In genomic region chr11:134223836-134224709, GRCh38 we compare ENCODE assay signal across 1 cellular context.
A peak's percentile ranks its signal among the peaks of the same experiment; 100 is the strongest.
TF ChIP-seq lines count a peak whose summit lies in the region.

TSS of gene NCAPD3 (minus strand) at chr11:134223967. CDS start at chr11:134223926, 41 bp downstream.
TSS of gene VPS26B (plus strand) at chr11:134224671. CDS start at chr11:134225123, 452 bp downstream.

TF ChIP-seq in H1, 55 proteins besides CTCF, POLR2A, EP300 and RAD21:
- no peak for TF ChIP-seq RNF2 (IDR thresholded peaks at IDR 0.05; ENCODE audit: borderline replicate concordance, low read depth, low read length, missing control alignments, poor library complexity, severe bottlenecking)
- peak in 1 of 2 experiments; percentile 96; a peak in 2 of 4 replicates for TF ChIP-seq HDAC2 (IDR thresholded peaks at IDR 0.05; ENCODE audit: borderline replicate concordance in 1 of 2, low read depth in 2 of 2, low read length in 2 of 2)
- TF ChIP-seq GTF2F1 (IDR thresholded peaks at IDR 0.05; ENCODE audit: borderline replicate concordance, low read depth, low read length), result no peak
- TF ChIP-seq KDM4A (IDR thresholded peaks at IDR 0.05; ENCODE audit: low read depth, low read length, severe bottlenecking), result peak; percentile 19
- peak; percentile 68 for TF ChIP-seq MAX (IDR thresholded peaks at IDR 0.05)
- TF ChIP-seq SIN3A (conservative IDR thresholded peaks at IDR 0.05 in 1 of 2, IDR thresholded peaks at IDR 0.05 in 1 of 2; ENCODE audit: low read depth in 1 of 2, low read length in 2 of 2), result peak in 1 of 2 experiments; percentile 98
- no peak for TF ChIP-seq MAFK (IDR thresholded peaks at IDR 0.05; ENCODE audit: low read depth, low read length)
- no peak for TF ChIP-seq RXRA (IDR thresholded peaks at IDR 0.05; ENCODE audit: insufficient read depth, low read depth, low read length)
- no peak for TF ChIP-seq JUN (IDR thresholded peaks at IDR 0.05; ENCODE audit: low read depth, low read length)
- TF ChIP-seq SAP30 (IDR thresholded peaks at IDR 0.05; ENCODE audit: insufficient read depth, insufficient replicate concordance, low read length), result peak; percentile 99
- peak; percentile 13; the same call in 1 of the 2 replicates for TF ChIP-seq CREB1 (IDR thresholded peaks at IDR 0.05)
- peak; percentile 87 for TF ChIP-seq ASH2L (IDR thresholded peaks at IDR 0.05; ENCODE audit: low read length)
- TF ChIP-seq ZNF274 (IDR thresholded peaks at IDR 0.05; ENCODE audit: borderline replicate concordance, extremely low read depth, low read length), result no peak
- TF ChIP-seq POLR2AphosphoS5 (IDR thresholded peaks at IDR 0.05; ENCODE audit: low read depth, low read length), result peak; percentile 55; the same call in 1 of the 2 replicates
- TF ChIP-seq RFX5 (IDR thresholded peaks at IDR 0.05; ENCODE audit: borderline replicate concordance, low read depth, low read length), result peak; percentile 19; the same call in 1 of the 2 replicates
- peak; percentile 20; the same call in 1 of the 2 replicates for TF ChIP-seq SP2 (IDR thresholded peaks at IDR 0.05; ENCODE audit: low read length)
- no peak for TF ChIP-seq USF2 (IDR thresholded peaks at IDR 0.05; ENCODE audit: low read length)
- 0 out of 2 replicates have a peak, but pooled peaks have one; percentile 57 for TF ChIP-seq CHD2 (IDR thresholded peaks at IDR 0.05; ENCODE audit: low read length)
- no peak for TF ChIP-seq CHD7 (IDR thresholded peaks at IDR 0.05; ENCODE audit: insufficient replicate concordance, low read length)
- no peak for TF ChIP-seq CTBP2 (IDR thresholded peaks at IDR 0.05; ENCODE audit: borderline replicate concordance, insufficient read depth, insufficient read length, low read length)
- no peak for TF ChIP-seq CHD1 (IDR thresholded peaks at IDR 0.05; ENCODE audit: low read depth, low read length)
- no peak for TF ChIP-seq BCL11A (IDR thresholded peaks at IDR 0.05; ENCODE audit: low read depth in 2 of 2, low read length in 2 of 2)
- TF ChIP-seq, protein P1, sequence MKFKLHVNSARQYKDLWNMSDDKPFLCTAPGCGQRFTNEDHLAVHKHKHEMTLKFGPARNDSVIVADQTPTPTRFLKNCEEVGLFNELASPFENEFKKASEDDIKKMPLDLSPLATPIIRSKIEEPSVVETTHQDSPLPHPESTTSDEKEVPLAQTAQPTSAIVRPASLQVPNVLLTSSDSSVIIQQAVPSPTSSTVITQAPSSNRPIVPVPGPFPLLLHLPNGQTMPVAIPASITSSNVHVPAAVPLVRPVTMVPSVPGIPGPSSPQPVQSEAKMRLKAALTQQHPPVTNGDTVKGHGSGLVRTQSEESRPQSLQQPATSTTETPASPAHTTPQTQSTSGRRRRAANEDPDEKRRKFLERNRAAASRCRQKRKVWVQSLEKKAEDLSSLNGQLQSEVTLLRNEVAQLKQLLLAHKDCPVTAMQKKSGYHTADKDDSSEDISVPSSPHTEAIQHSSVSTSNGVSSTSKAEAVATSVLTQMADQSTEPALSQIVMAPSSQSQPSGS (IDR thresholded peaks at IDR 0.05; ENCODE audit: low read length), result 0 out of 2 replicates have a peak, but pooled peaks have one; percentile 73
- no peak for TF ChIP-seq TCF12 (IDR thresholded peaks at IDR 0.05; ENCODE audit: low read depth, low read length)
- TF ChIP-seq SIRT6 (IDR thresholded peaks at IDR 0.05; ENCODE audit: low read length), result no peak
- no peak for TF ChIP-seq CBX5 (IDR thresholded peaks at IDR 0.05; ENCODE audit: low read depth, low read length)
- no peak for TF ChIP-seq POU5F1 (IDR thresholded peaks at IDR 0.05; ENCODE audit: low read depth, low read length)
- no peak for TF ChIP-seq SIX5 (IDR thresholded peaks at IDR 0.05; ENCODE audit: low read depth, low read length)
- TF ChIP-seq NANOG (IDR thresholded peaks at IDR 0.05; ENCODE audit: insufficient read depth, low read depth, low read length, poor library complexity, severe bottlenecking), result no peak
- peak; percentile 52; the same call in 1 of the 2 replicates for TF ChIP-seq BACH1 (IDR thresholded peaks at IDR 0.05; ENCODE audit: low read length)
- TF ChIP-seq, protein P2, sequence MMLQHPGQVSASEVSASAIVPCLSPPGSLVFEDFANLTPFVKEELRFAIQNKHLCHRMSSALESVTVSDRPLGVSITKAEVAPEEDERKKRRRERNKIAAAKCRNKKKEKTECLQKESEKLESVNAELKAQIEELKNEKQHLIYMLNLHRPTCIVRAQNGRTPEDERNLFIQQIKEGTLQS (IDR thresholded peaks at IDR 0.05; ENCODE audit: insufficient read depth, low read depth, low read length), result no peak
- peak; percentile 65 for TF ChIP-seq SP4 (IDR thresholded peaks at IDR 0.05; ENCODE audit: low read length)
- TF ChIP-seq CEBPB (IDR thresholded peaks at IDR 0.05; ENCODE audit: low read depth, low read length), result no peak
- TF ChIP-seq PHF8 (conservative IDR thresholded peaks at IDR 0.05; ENCODE audit: low read depth, low read length), result peak; percentile 39
- TF ChIP-seq KDM5A (IDR thresholded peaks at IDR 0.05; ENCODE audit: low read length), result peak; percentile 29; the same call in 1 of the 2 replicates
- TF ChIP-seq SUZ12 (IDR thresholded peaks at IDR 0.05; ENCODE audit: low read length), result no peak
- no peak for TF ChIP-seq FOSL1 (IDR thresholded peaks at IDR 0.05; ENCODE audit: insufficient read depth, low read depth, low read length)
- TF ChIP-seq RBBP5 (IDR thresholded peaks at IDR 0.05; ENCODE audit: borderline replicate concordance, low read depth, low read length), result peak; percentile 54
- TF ChIP-seq GABPA (IDR thresholded peaks at IDR 0.05; ENCODE audit: borderline replicate concordance, insufficient read depth, low read length), result no peak
- peak; percentile 63; the same call in 1 of the 2 replicates for TF ChIP-seq YY1 (IDR thresholded peaks at IDR 0.05; ENCODE audit: low read depth, low read length)
- TF ChIP-seq TAF1 (IDR thresholded peaks at IDR 0.05; ENCODE audit: low read depth, low read length), result peak; percentile 72
- TF ChIP-seq TBP (IDR thresholded peaks at IDR 0.05; ENCODE audit: low read depth, low read length), result peak; percentile 38; the same call in 1 of the 2 replicates
- TF ChIP-seq EGR1 (IDR thresholded peaks at IDR 0.05; ENCODE audit: borderline replicate concordance, low read depth, low read length), result no peak
- peak; percentile 88 for TF ChIP-seq SP1 (IDR thresholded peaks at IDR 0.05; ENCODE audit: low read depth, low read length)
- no peak for TF ChIP-seq SRF (IDR thresholded peaks at IDR 0.05; ENCODE audit: low read depth, low read length)
- no peak; the same call in 1 of the 2 replicates for TF ChIP-seq KDM1A (IDR thresholded peaks at IDR 0.05; ENCODE audit: borderline replicate concordance, low read length)
- no peak for TF ChIP-seq TAF7 (optimal IDR thresholded peaks at IDR 0.05; ENCODE audit: borderline replicate concordance, low read depth, low read length)
- TF ChIP-seq CBX8 (IDR thresholded peaks at IDR 0.05; ENCODE audit: borderline replicate concordance, low read depth, low read length), result no peak
- TF ChIP-seq NRF1 (IDR thresholded peaks at IDR 0.05; ENCODE audit: low read depth, low read length), result peak; percentile 99
- TF ChIP-seq, protein P3, sequence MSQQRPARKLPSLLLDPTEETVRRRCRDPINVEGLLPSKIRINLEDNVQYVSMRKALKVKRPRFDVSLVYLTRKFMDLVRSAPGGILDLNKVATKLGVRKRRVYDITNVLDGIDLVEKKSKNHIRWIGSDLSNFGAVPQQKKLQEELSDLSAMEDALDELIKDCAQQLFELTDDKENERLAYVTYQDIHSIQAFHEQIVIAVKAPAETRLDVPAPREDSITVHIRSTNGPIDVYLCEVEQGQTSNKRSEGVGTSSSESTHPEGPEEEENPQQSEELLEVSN (IDR thresholded peaks at IDR 0.05), result peak; percentile 84
- TF ChIP-seq HDAC6 (IDR thresholded peaks at IDR 0.05; ENCODE audit: low read depth, low read length), result no peak
- no peak for TF ChIP-seq TEAD4 (IDR thresholded peaks at IDR 0.05; ENCODE audit: low read depth, low read length)
- TF ChIP-seq JUND (IDR thresholded peaks at IDR 0.05; ENCODE audit: low read length), result no peak
- TF ChIP-seq BRCA1 (IDR thresholded peaks at IDR 0.05; ENCODE audit: low read depth, low read length), result no peak
- no peak for TF ChIP-seq EZH2 (IDR thresholded peaks at IDR 0.05; ENCODE audit: low read depth, low read length, severe bottlenecking)
